25 cellular contexts compared by ENCODE assay signal in the genomic region with DNA sequence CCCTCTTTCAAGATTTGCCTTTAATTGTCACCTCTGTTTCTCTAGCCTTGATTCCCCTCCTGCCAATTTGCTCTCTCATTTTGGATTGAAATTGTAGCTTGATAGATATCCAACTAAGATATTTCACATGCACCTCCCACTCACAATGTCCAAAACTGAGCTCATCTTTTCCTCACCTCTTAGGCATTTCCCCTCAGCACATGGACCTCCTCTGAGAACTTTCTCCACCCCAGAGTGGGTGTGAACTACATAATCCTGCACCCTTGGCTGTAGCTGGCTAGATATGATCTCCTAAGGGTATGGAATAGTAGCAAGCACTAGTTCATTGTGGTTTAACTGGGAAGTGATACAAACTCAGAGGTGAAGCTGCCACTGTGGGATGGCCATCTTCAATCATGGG.
DNase-seq lines count a peak whose midpoint lies in the region; ATAC-seq and TF ChIP-seq lines count a peak whose summit lies in the region.
"Had no signal": no experiment of that assay in that cellular context is flagged by ENCODE, and none has a peak within 500 bp of the region (broad histone marks: within the 10 kb centered on the region; RNA-seq: fewer than 3 reads in every experiment).

No MANE protein-coding gene starts in this region.

- no peak for TF ChIP-seq POLR2A in body of pancreas (IDR thresholded peaks at IDR 0.05)

- H3K9me3 ChIP-seq in right atrium auricular region (no peaks in the 10 kb centered on the region), body of pancreas (no peaks in the 10 kb centered on the region)
- H3K9me3 ChIP-seq: lower lobe of right lung, pancreas, right lobe of liver, stomach, upper lobe of left lung had no signal

- H3K27me3 Mint-ChIP-seq in type B pancreatic cell: no peaks in the 10 kb centered on the region
- H3K27me3 Mint-ChIP-seq: dendritic cell treated with granulocyte-macrophage colony-stimulating factor and Interleukin-4, amounts not matched to agents 40 ng/mL and 50 ng/mL, for 4 days had no signal

- peaks cover 7% of the 10 kb centered on the region for H3K9me3 Mint-ChIP-seq in type B pancreatic cell
- H3K9me3 Mint-ChIP-seq: activated T-cell treated with anti-CD3 and anti-CD28 coated beads, Interleukin-2, amount 50 U/mL, for 4 hours; dendritic cell treated with granulocyte-macrophage colony-stimulating factor and Interleukin-4, amounts not matched to agents 40 ng/mL and 50 ng/mL, for 4 days had no signal

- H3K4me1 Mint-ChIP-seq in type B pancreatic cell (ENCODE audit: unreplicated experiment): peaks cover 29% of the 10 kb centered on the region

- H3K27me3 ChIP-seq in right atrium auricular region (no peaks in the 10 kb centered on the region), body of pancreas (no peaks in the 10 kb centered on the region)
- H3K27me3 ChIP-seq: pancreas, right lobe of liver, stomach, upper lobe of left lung had no signal

- H3K4me1 ChIP-seq in right atrium auricular region (peaks cover 0 to 13% of the 10 kb centered on the region in 2 donors), body of pancreas (no peaks in the 10 kb centered on the region)
- H3K4me1 ChIP-seq: lower lobe of right lung, pancreas, right lobe of liver, stomach had no signal

- no peak overlapping the region for H3K4me3 ChIP-seq in right atrium auricular region
- no peak overlapping the region for H3K4me3 ChIP-seq in body of pancreas
- H3K4me3 ChIP-seq: lower lobe of right lung, pancreas, right lobe of liver, stomach, upper lobe of left lung had no signal

- H3K36me3 ChIP-seq in right atrium auricular region: no peaks in the 10 kb centered on the region
- H3K36me3 ChIP-seq in body of pancreas (replicated peaks in 1 of 2; ENCODE audit: insufficient read depth in 1 of 2, low read depth in 2 of 2): no peaks in the 10 kb centered on the region
- H3K36me3 ChIP-seq: lower lobe of right lung, pancreas, right lobe of liver, stomach, upper lobe of left lung had no signal

- no peak overlapping the region for H3K4me3 Mint-ChIP-seq in type B pancreatic cell
- H3K4me3 Mint-ChIP-seq: activated CD8-positive, alpha-beta T cell treated with anti-CD3 and anti-CD28 coated beads, Interleukin-2, amount 10 ng/mL, durations not matched to agents 7 days and 5 days; activated T-cell treated with anti-CD3 and anti-CD28 coated beads, Interleukin-2, amount 50 U/mL, for 4 hours; CD14-positive monocyte; dendritic cell treated with granulocyte-macrophage colony-stimulating factor and Interleukin-4, amounts not matched to agents 40 ng/mL and 50 ng/mL, for 4 days had no signal

- intact Hi-C loops in Right ventricle myocardium inferior (cut with DNase I) (no loop called here), body of pancreas (cut with DNase I) (no loop called here), left ventricle myocardium superior (cut with micrococcal nuclease) (no loop called here)

- TF ChIP-seq CTCF in right atrium auricular region (IDR thresholded peaks at IDR 0.05) (no peak), body of pancreas (IDR thresholded peaks at IDR 0.05) (no peak), type B pancreatic cell (conservative IDR thresholded peaks at IDR 0.05) (no peak)

- peaks cover 7% of the 10 kb centered on the region for H3K36me3 Mint-ChIP-seq in type B pancreatic cell
- H3K36me3 Mint-ChIP-seq: CD14-positive monocyte had no signal

- H3K27ac ChIP-seq in right atrium auricular region (no peak overlapping the region), body of pancreas (no peak overlapping the region)
- H3K27ac ChIP-seq: epithelial cell of prostate, lower lobe of right lung, pancreas, right lobe of liver, stomach, upper lobe of left lung had no signal

- DNase-seq in Right ventricle myocardium inferior (ENCODE audit: missing footprints): no peak
- no peak for DNase-seq in right atrium auricular region (ENCODE audit: low spot score)
- DNase-seq in body of pancreas: no peak
- no peak for DNase-seq in left ventricle myocardium superior
- no peak for DNase-seq in type B pancreatic cell (ENCODE audit: extremely low spot score, unreplicated experiment)
- no peak for DNase-seq in SKM-1 (lab: John Stamatoyannopoulos, UW; ENCODE audit: unreplicated experiment)
- DNase-seq: activated CD8-positive, alpha-beta T cell treated with anti-CD3 and anti-CD28 coated beads, Interleukin-2, amount 10 ng/mL, durations not matched to agents 7 days and 5 days; activated naive CD4-positive, alpha-beta T cell treated with anti-CD3 and anti-CD28 coated beads, Interleukin-2, amount 50 U/mL, for 16 hours; activated T-cell treated with anti-CD3 and anti-CD28 coated beads, Interleukin-2, amount 50 U/mL, for 4 hours; GDM1; GOT3; lower lobe of right lung; NCI-H2171 treated with DMSO at 0.1 percent for 48 hours; NCI-H748 treated with DMSO at 0.1 percent for 48 hours; pancreas; right lobe of liver; stomach; T-helper 9 cell; upper lobe of left lung had no signal

- peak overlapping the region; percentile 40 for H3K27ac Mint-ChIP-seq in type B pancreatic cell
- H3K27ac Mint-ChIP-seq: activated CD8-positive, alpha-beta T cell treated with anti-CD3 and anti-CD28 coated beads, Interleukin-2, amount 10 ng/mL, durations not matched to agents 7 days and 5 days; CD14-positive monocyte; dendritic cell treated with granulocyte-macrophage colony-stimulating factor and Interleukin-4, amounts not matched to agents 40 ng/mL and 50 ng/mL, for 4 days had no signal

- ATAC-seq in Right ventricle myocardium inferior (peak; percentile 44), body of pancreas (peak; percentile 47), left ventricle myocardium superior (peak; percentile 76), SK-N-SH treated with all-trans-retinoic acid at 6 μM for 48 hours (no peak), HG03196 (IDR thresholded peaks at IDR 0.05; ENCODE audit: unreplicated experiment) (no peak)
- ATAC-seq: activated CD8-positive, alpha-beta T cell treated with anti-CD3 and anti-CD28 coated beads, Interleukin-2, amount 10 ng/mL, durations not matched to agents 7 days and 5 days; activated T-cell treated with anti-CD3 and anti-CD28 coated beads, Interleukin-2, amount 50 U/mL, for 4 hours; HepG2; lower lobe of right lung; pancreas; right lobe of liver had no signal

TF ChIP-seq in SK-N-SH treated with all-trans-retinoic acid at 6 μM for 48 hours, 23 proteins besides CTCF, POLR2A, EP300 and RAD21:
- TF ChIP-seq, protein P1, sequence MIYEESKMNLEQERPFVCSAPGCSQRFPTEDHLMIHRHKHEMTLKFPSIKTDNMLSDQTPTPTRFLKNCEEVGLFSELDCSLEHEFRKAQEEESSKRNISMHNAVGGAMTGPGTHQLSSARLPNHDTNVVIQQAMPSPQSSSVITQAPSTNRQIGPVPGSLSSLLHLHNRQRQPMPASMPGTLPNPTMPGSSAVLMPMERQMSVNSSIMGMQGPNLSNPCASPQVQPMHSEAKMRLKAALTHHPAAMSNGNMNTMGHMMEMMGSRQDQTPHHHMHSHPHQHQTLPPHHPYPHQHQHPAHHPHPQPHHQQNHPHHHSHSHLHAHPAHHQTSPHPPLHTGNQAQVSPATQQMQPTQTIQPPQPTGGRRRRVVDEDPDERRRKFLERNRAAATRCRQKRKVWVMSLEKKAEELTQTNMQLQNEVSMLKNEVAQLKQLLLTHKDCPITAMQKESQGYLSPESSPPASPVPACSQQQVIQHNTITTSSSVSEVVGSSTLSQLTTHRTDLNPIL (CRISPR knock-in tag; IDR thresholded peaks at IDR 0.05; ENCODE audit: low read depth): no peak
- TF ChIP-seq PPARA (CRISPR knock-in tag; IDR thresholded peaks at IDR 0.05; ENCODE audit: borderline replicate concordance) (no peak), ZFP30 (CRISPR knock-in tag; IDR thresholded peaks at IDR 0.05) (no peak), TOX (CRISPR knock-in tag; IDR thresholded peaks at IDR 0.05; ENCODE audit: borderline replicate concordance) (no peak), ARNTL (CRISPR knock-in tag; IDR thresholded peaks at IDR 0.05; ENCODE audit: borderline replicate concordance, low read depth) (no peak), ZNF8 (CRISPR knock-in tag; IDR thresholded peaks at IDR 0.05) (no peak), ISL1 (CRISPR knock-in tag; IDR thresholded peaks at IDR 0.05) (no peak)
- TF ChIP-seq, protein P2, sequence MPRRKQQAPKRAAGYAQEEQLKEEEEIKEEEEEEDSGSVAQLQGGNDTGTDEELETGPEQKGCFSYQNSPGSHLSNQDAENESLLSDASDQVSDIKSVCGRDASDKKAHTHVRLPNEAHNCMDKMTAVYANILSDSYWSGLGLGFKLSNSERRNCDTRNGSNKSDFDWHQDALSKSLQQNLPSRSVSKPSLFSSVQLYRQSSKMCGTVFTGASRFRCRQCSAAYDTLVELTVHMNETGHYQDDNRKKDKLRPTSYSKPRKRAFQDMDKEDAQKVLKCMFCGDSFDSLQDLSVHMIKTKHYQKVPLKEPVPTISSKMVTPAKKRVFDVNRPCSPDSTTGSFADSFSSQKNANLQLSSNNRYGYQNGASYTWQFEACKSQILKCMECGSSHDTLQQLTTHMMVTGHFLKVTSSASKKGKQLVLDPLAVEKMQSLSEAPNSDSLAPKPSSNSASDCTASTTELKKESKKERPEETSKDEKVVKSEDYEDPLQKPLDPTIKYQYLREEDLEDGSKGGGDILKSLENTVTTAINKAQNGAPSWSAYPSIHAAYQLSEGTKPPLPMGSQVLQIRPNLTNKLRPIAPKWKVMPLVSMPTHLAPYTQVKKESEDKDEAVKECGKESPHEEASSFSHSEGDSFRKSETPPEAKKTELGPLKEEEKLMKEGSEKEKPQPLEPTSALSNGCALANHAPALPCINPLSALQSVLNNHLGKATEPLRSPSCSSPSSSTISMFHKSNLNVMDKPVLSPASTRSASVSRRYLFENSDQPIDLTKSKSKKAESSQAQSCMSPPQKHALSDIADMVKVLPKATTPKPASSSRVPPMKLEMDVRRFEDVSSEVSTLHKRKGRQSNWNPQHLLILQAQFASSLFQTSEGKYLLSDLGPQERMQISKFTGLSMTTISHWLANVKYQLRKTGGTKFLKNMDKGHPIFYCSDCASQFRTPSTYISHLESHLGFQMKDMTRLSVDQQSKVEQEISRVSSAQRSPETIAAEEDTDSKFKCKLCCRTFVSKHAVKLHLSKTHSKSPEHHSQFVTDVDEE (CRISPR knock-in tag; IDR thresholded peaks at IDR 0.05): no peak

Comparison
In these comparisons a context has a peak if more than half of its experiments do, and no peak if none do; other contexts are left out.
1. ATAC-seq: peak in Right ventricle myocardium inferior (single experiment), body of pancreas (single experiment) and left ventricle myocardium superior (single experiment); none in SK-N-SH treated with all-trans-retinoic acid at 6 μM for 48 hours (single experiment) and HG03196 (single experiment).